ENCODE assay signal across 8 cellular contexts in genomic region chr22:42079319-42080251, GRCh38. TPM values are rescaled to one million over a fixed set of nuclear protein-coding genes. Genes with fewer than 3 reads are reported as not detected.
DNase-seq lines count a peak whose midpoint lies in the region; ATAC-seq and TF ChIP-seq lines count a peak whose summit lies in the region.

Gene SMDT1 (plus strand): TSS chr22:42079700. CDS start chr22:42079769, 69 bp downstream.

- TF ChIP-seq CTCF in left ventricle myocardium inferior (IDR thresholded peaks at IDR 0.05; ENCODE audit: borderline replicate concordance) (no peak), progenitor cell of endocrine pancreas (IDR thresholded peaks at IDR 0.05; ENCODE audit: unreplicated experiment) (no peak)

- TF ChIP-seq POLR2A in GM15510 (IDR thresholded peaks at IDR 0.05; ENCODE audit: borderline replicate concordance, extremely low read depth, insufficient read length) = peak; percentile 83

- H3K4me1 Mint-ChIP-seq in T-helper 17 cell = peaks cover 22% of the 10 kb centered on the region
- peaks cover 21% of the 10 kb centered on the region for H3K4me1 Mint-ChIP-seq in progenitor cell of endocrine pancreas (ENCODE audit: low read depth)

- ATAC-seq in HG02885 (IDR thresholded peaks at IDR 0.05; ENCODE audit: poor library complexity, unreplicated experiment) (peak; percentile 87), T-helper 17 cell (peak; percentile 92)

- peaks cover 3% of the 10 kb centered on the region for H3K36me3 Mint-ChIP-seq in T-helper 17 cell (ENCODE audit: low read depth)
- H3K36me3 Mint-ChIP-seq in progenitor cell of endocrine pancreas (ENCODE audit: insufficient read depth) = peaks cover 8% of the 10 kb centered on the region

- H3K4me3 Mint-ChIP-seq in T-helper 17 cell (peak within 1 kb of the TSS; percentile 96), progenitor cell of endocrine pancreas (ENCODE audit: low read depth) (peak within 1 kb of the TSS; percentile 93)

- H3K27ac Mint-ChIP-seq in T-helper 17 cell (peak within 1 kb of the TSS; percentile 97), progenitor cell of endocrine pancreas (peak within 1 kb of the TSS; percentile 98)

- no peaks in the 10 kb centered on the region for H3K9me3 Mint-ChIP-seq in progenitor cell of endocrine pancreas (ENCODE audit: low read depth)

- intact Hi-C loops in left ventricle myocardium inferior (cut with micrococcal nuclease) = no loop called here

- H3K27ac ChIP-seq in left ventricle myocardium inferior (replicated peaks) = peak within 1 kb of the TSS; percentile 97

- H3K36me3 ChIP-seq in left ventricle myocardium inferior = peaks cover 50% of the 10 kb centered on the region

- H3K4me1 ChIP-seq in left ventricle myocardium inferior = peaks cover 79% of the 10 kb centered on the region

- DNase-seq in NCI-H1694 treated with DMSO at 0.1 percent for 48 hours (lab: John Stamatoyannopoulos, UW) (peak; percentile 98), T-helper 17 cell (peak; percentile 96 to 97 (median 97)), amygdala (lab: John Stamatoyannopoulos, UW) (peak; percentile 91 to 100 (median 98)), left ventricle myocardium inferior (peak; percentile 99), progenitor cell of endocrine pancreas (ENCODE audit: low spot score, unreplicated experiment) (peak; percentile 97), ureter (ENCODE audit: low spot score) (peak; percentile 99)

- no peaks in the 10 kb centered on the region for H3K27me3 Mint-ChIP-seq in T-helper 17 cell
- no peaks in the 10 kb centered on the region for H3K27me3 Mint-ChIP-seq in progenitor cell of endocrine pancreas

- no peaks in the 10 kb centered on the region for H3K27me3 ChIP-seq in left ventricle myocardium inferior (ENCODE audit: low read depth)

- peak within 1 kb of the TSS; percentile 75 for H3K4me3 ChIP-seq in left ventricle myocardium inferior

- no peaks in the 10 kb centered on the region for H3K9me3 ChIP-seq in T-helper 17 cell (ENCODE audit: control insufficient read depth, low read length, poor library complexity, severe bottlenecking)
- H3K9me3 ChIP-seq in left ventricle myocardium inferior (replicated peaks) = no peaks in the 10 kb centered on the region

RNA-seq across cellular contexts. Expression of gene SMDT1, which starts in this region (rescaled TPM):
- 10 to 100 TPM; 43.7 to 96.1 TPM for total RNA-seq in T-helper 17 cell
- total RNA-seq in left ventricle myocardium inferior = 153 TPM
- total RNA-seq in progenitor cell of endocrine pancreas = 71.7 and 78.8 TPM in 2 replicates
- 86.4 TPM for total RNA-seq in ureter

Comparison
In these comparisons a context has a peak if more than half of its experiments do, and no peak if none do; other contexts are left out.
1. Peak in every context shown above with its lines: DNase-seq, ATAC-seq, H3K4me3 ChIP-seq and H3K27ac ChIP-seq.